In the genomic region with DNA sequence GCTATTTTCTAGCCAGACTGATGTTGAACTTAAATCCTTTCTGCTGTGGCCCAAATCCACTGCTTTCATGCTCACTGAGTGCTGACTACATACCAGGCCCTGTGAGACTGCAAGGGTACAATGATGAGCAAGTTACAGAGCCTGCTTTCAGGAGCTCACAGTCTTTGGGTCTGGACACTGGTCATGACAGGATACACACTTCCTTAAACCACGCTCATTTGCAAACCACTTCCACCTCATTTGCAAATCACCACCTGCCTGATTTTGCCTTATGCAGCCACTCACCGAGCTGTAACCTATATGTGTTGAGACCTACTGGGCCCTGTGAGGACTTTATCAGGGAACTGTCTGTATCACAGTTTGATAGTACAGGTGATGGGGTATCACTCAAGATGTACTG, we compare ENCODE assay signal across 15 cellular contexts. TPM values are rescaled to one million over a fixed set of nuclear protein-coding genes. Genes with fewer than 3 reads are reported as not detected.
A peak's percentile ranks its signal among the peaks of the same experiment; 100 is the strongest.
DNase-seq lines count a peak whose midpoint lies in the region; ATAC-seq, FAIRE-seq and TF ChIP-seq lines count a peak whose summit lies in the region.
"Had no signal": no experiment of that assay in that cellular context is flagged by ENCODE, and none has a peak within 500 bp of the region (broad histone marks: within the 10 kb centered on the region; RNA-seq: fewer than 3 reads in every experiment).

No MANE protein-coding gene starts in this region.

- H3K27me3 ChIP-seq in gastroesophageal sphincter = no peaks in the 10 kb centered on the region
- no peaks in the 10 kb centered on the region for H3K27me3 ChIP-seq in naive thymus-derived CD4-positive, alpha-beta T cell (ENCODE audit: control insufficient read depth in 2 of 2, insufficient read depth in 2 of 2, low read length in 2 of 2)

- POLR2A ChIA-PET in naive thymus-derived CD4-positive, alpha-beta T cell (lab: Charles Lee) = no interaction called here

- H3K9me3 Mint-ChIP-seq in naive thymus-derived CD4-positive, alpha-beta T cell = no peaks in the 10 kb centered on the region
- H3K9me3 Mint-ChIP-seq: activated CD4-positive, alpha-beta memory T cell treated with anti-CD3 and anti-CD28 coated beads, Interleukin-2, amount 10 ng/mL, durations not matched to agents 7 days and 5 days had no signal

- H3K27me3 Mint-ChIP-seq in naive thymus-derived CD4-positive, alpha-beta T cell = peaks cover 0 to 4% (median 0%) of the 10 kb centered on the region in 5 donors

- no peak for FAIRE-seq in kidney (lab: Jason Lieb, UNC)
- FAIRE-seq: H54 had no signal

- TF ChIP-seq EP300 in gastroesophageal sphincter (IDR thresholded peaks at IDR 0.05) = no peak

- H3K4me3 ChIP-seq in GM12865 (ENCODE audit: low read depth, low read length) (no peak overlapping the region), gastroesophageal sphincter (no peak overlapping the region), kidney (ENCODE audit: low read length in 2 of 2) (no peak overlapping the region)
- no peak overlapping the region for H3K4me3 ChIP-seq in naive thymus-derived CD4-positive, alpha-beta T cell (ENCODE audit: low read length)

- H3K27ac ChIP-seq in gastroesophageal sphincter (no peak overlapping the region), kidney (ENCODE audit: low read depth in 2 of 2, low read length in 2 of 2) (no peak overlapping the region)
- H3K27ac ChIP-seq in naive thymus-derived CD4-positive, alpha-beta T cell (ENCODE audit: low read depth, low read length) = no peak overlapping the region

- no peaks in the 10 kb centered on the region for H3K4me1 Mint-ChIP-seq in naive thymus-derived CD4-positive, alpha-beta T cell
- H3K4me1 Mint-ChIP-seq: activated CD4-positive, alpha-beta memory T cell treated with anti-CD3 and anti-CD28 coated beads, Interleukin-2, amount 10 ng/mL, durations not matched to agents 7 days and 5 days had no signal

- peak; percentile 65 for DNase-seq in GM12865 (ENCODE audit: low read depth)
- DNase-seq in dermis blood vessel endothelial cell = no peak
- no peak for DNase-seq in naive thymus-derived CD4-positive, alpha-beta T cell
- DNase-seq in kidney = no peak
- DNase-seq: activated CD4-positive, alpha-beta memory T cell treated with anti-CD3 and anti-CD28 coated beads, Interleukin-2, amount 10 ng/mL, durations not matched to agents 7 days and 5 days; effector CD8-positive, alpha-beta T cell; Kasumi-1; midbrain; NCI-H510A; stimulated activated CD8-positive, alpha-beta memory T cell treated with anti-CD3 and anti-CD28 coated beads, Interleukin-4, amount 100 ng/mL, for 48 hours had no signal

- intact Hi-C loops in naive thymus-derived CD4-positive, alpha-beta T cell (cut with micrococcal nuclease) = no loop called here
- intact Hi-C loops in kidney (cut with DNase I) = no loop called here

- no peak overlapping the region for H3K27ac Mint-ChIP-seq in naive thymus-derived CD4-positive, alpha-beta T cell
- H3K27ac Mint-ChIP-seq: activated CD4-positive, alpha-beta memory T cell treated with anti-CD3 and anti-CD28 coated beads, Interleukin-2, amount 10 ng/mL, durations not matched to agents 7 days and 5 days had no signal

- CTCF ChIA-PET in naive thymus-derived CD4-positive, alpha-beta T cell (lab: Charles Lee) = no interaction called here

- H3K4me3 Mint-ChIP-seq in naive thymus-derived CD4-positive, alpha-beta T cell = no peak overlapping the region
- H3K4me3 Mint-ChIP-seq: activated CD4-positive, alpha-beta memory T cell treated with anti-CD3 and anti-CD28 coated beads, Interleukin-2, amount 10 ng/mL, durations not matched to agents 7 days and 5 days had no signal

- peaks cover 13 to 99% of the 10 kb centered on the region in 2 donors for H3K36me3 ChIP-seq in gastroesophageal sphincter
- no peaks in the 10 kb centered on the region for H3K36me3 ChIP-seq in naive thymus-derived CD4-positive, alpha-beta T cell (ENCODE audit: control insufficient read depth in 2 of 3, insufficient read depth in 3 of 3, low read length in 3 of 3)
- peaks cover 7 to 27% of the 10 kb centered on the region in 2 donors for H3K36me3 ChIP-seq in kidney (ENCODE audit: control insufficient read depth in 1 of 2, insufficient read depth in 2 of 2, low read length in 2 of 2)

- ATAC-seq in GM19397 (IDR thresholded peaks at IDR 0.05; ENCODE audit: unreplicated experiment) = peak; percentile 89
- peak; percentile 89 for ATAC-seq in HG02840 (IDR thresholded peaks at IDR 0.05; ENCODE audit: low FRiP score, unreplicated experiment)
- ATAC-seq in HG03565 (IDR thresholded peaks at IDR 0.05; ENCODE audit: unreplicated experiment) = peak; percentile 82
- ATAC-seq in gastroesophageal sphincter = no peak
- ATAC-seq in naive thymus-derived CD4-positive, alpha-beta T cell = no peak

- H3K4me1 ChIP-seq in gastroesophageal sphincter (no peaks in the 10 kb centered on the region), kidney (ENCODE audit: control insufficient read depth in 1 of 2, insufficient read depth in 1 of 2, low read depth in 1 of 2, low read length in 2 of 2) (no peaks in the 10 kb centered on the region)
- no peaks in the 10 kb centered on the region for H3K4me1 ChIP-seq in naive thymus-derived CD4-positive, alpha-beta T cell (ENCODE audit: control insufficient read depth in 2 of 2, insufficient read depth in 2 of 2, low read length in 2 of 2)

- H3K9me3 ChIP-seq in gastroesophageal sphincter (no peaks in the 10 kb centered on the region), kidney (ENCODE audit: control insufficient read depth in 1 of 2, low read length in 2 of 2) (no peaks in the 10 kb centered on the region)
- H3K9me3 ChIP-seq in naive thymus-derived CD4-positive, alpha-beta T cell (ENCODE audit: control insufficient read depth in 2 of 3, low read length in 3 of 3) = no peaks in the 10 kb centered on the region

- no peak for TF ChIP-seq CTCF in GM12865 (IDR thresholded peaks at IDR 0.05; ENCODE audit: insufficient read depth, low read depth, low read length, missing control alignments)
- TF ChIP-seq CTCF in gastroesophageal sphincter (IDR thresholded peaks at IDR 0.05) = no peak
- TF ChIP-seq CTCF in kidney (IDR thresholded peaks at IDR 0.05; ENCODE audit: borderline replicate concordance, extremely low read depth, insufficient read depth) = no peak

- no peak overlapping the region for H3K9ac ChIP-seq in kidney (ENCODE audit: low read length in 2 of 2)

- no peaks in the 10 kb centered on the region for H3K36me3 Mint-ChIP-seq in naive thymus-derived CD4-positive, alpha-beta T cell

- TF ChIP-seq POLR2A in gastroesophageal sphincter (IDR thresholded peaks at IDR 0.05) = no peak

- 90 to 95% methylated on average over 2 of the region's 2 CpGs for WGBS in gastroesophageal sphincter (ENCODE audit: low coverage in 1 of 2), 2 donors

RNA-seq across cellular contexts. Expression of gene LRRC58, which starts 50.2 kb away (rescaled TPM):
- total RNA-seq in dermis blood vessel endothelial cell = 14.3 and 15.5 TPM in 2 replicates
- 10 to 100 TPM; 33.5 to 44.3 (median 39.9) TPM for total RNA-seq in gastroesophageal sphincter
- total RNA-seq in naive thymus-derived CD4-positive, alpha-beta T cell = 10 to 100 TPM; 12.3 to 24.1 (median 20.8) TPM
- 10 to 100 TPM in 1 of 2 donors, 1 to 10 TPM in 1; 8.1 to 10.5 TPM for polyA plus RNA-seq in naive thymus-derived CD4-positive, alpha-beta T cell
- total RNA-seq in kidney = 23.1 TPM
- polyA plus RNA-seq in kidney (ENCODE audit: insufficient read depth, low read depth, low replicate concordance) = 6.4 TPM

RNA-seq across cellular contexts. Expression of gene FSTL1, which starts 51.4 kb away (rescaled TPM):
- total RNA-seq in dermis blood vessel endothelial cell (524 and 719 TPM in 2 replicates), gastroesophageal sphincter (1,000 to 10,000 TPM in 1 of 4 donors, 100 to 1,000 TPM in 3; 343 to 1,189 (median 766) TPM), kidney (193 TPM)
- total RNA-seq in naive thymus-derived CD4-positive, alpha-beta T cell = under 1 TPM in 4 of 5 experiments, not detected in 1; 0.05 to 0.58 (median 0.29) TPM
- not detected for polyA plus RNA-seq in naive thymus-derived CD4-positive, alpha-beta T cell
- 31.1 TPM for polyA plus RNA-seq in kidney (ENCODE audit: insufficient read depth, low read depth, low replicate concordance)

Comparison
In these comparisons a context has a peak if more than half of its experiments do, and no peak if none do; other contexts are left out.
1. ATAC-seq: peak in GM19397 (single experiment), HG02840 (single experiment) and HG03565 (single experiment); none in gastroesophageal sphincter (single experiment) and naive thymus-derived CD4-positive, alpha-beta T cell (single experiment).
2. RNA of gene FSTL1, which starts 51.4 kb away (total RNA-seq): 343 to 1,189 TPM in gastroesophageal sphincter, 524 to 719 TPM in dermis blood vessel endothelial cell and 193 TPM in kidney (single experiment); 0.05 to 0.58 TPM in naive thymus-derived CD4-positive, alpha-beta T cell; every median in the first group is over 100 times any median in the second.